In genomic region chr11:12263141-12263693, GRCh38 we compare ENCODE assay signal across 21 cellular contexts.
DNase-seq lines count a peak whose midpoint lies in the region; ATAC-seq, FAIRE-seq and TF ChIP-seq lines count a peak whose summit lies in the region.
"Had no signal": no experiment of that assay in that cellular context is flagged by ENCODE, and none has a peak within 500 bp of the region (broad histone marks: within the 10 kb centered on the region; RNA-seq: fewer than 3 reads in every experiment).

No MANE protein-coding gene starts in this region.

- TF ChIP-seq CTCF in HepG2 (CRISPR knock-in tag; IDR thresholded peaks at IDR 0.05) (no peak), right lobe of liver (IDR thresholded peaks at IDR 0.05) (no peak), bronchial epithelial cell (IDR thresholded peaks at IDR 0.05; ENCODE audit: insufficient read depth, low read length, severe bottlenecking) (no peak), hepatocyte (IDR thresholded peaks at IDR 0.05; ENCODE audit: poor library complexity) (no peak), lower leg skin (IDR thresholded peaks at IDR 0.05) (no peak)

- H3K9ac ChIP-seq in HepG2 (ENCODE audit: insufficient read depth, low read depth, low read length), result no peak overlapping the region

- WGBS in HepG2 (ENCODE audit: low lambda C conversion rate), result 13% methylated on average over 5 of the region's 11 CpGs
- 89% methylated on average over 9 of the region's 11 CpGs for WGBS in right lobe of liver (ENCODE audit: insufficient coverage, low coverage, low lambda C conversion rate, missing lambda C conversion rate)
- 49% methylated on average over 11 of the region's 11 CpGs for WGBS in hepatocyte (ENCODE audit: low lambda C conversion rate, missing lambda C conversion rate)
- WGBS in lower leg skin, 2 donors, result 67 to 75% methylated on average over 11 of the region's 11 CpGs

- H3K4me1 ChIP-seq in HepG2 (ENCODE audit: insufficient read depth, low read length) (peaks cover 14% of the 10 kb centered on the region), right lobe of liver (no peaks in the 10 kb centered on the region), hepatocyte (ENCODE audit: insufficient read depth) (peaks cover 28% of the 10 kb centered on the region)

- CTCF ChIA-PET in HepG2 (lab: Yijun Ruan, JAX; ENCODE audit: low intra/inter-chr PET ratio, low total read pairs), result no interaction called here

- FAIRE-seq in HepG2 (lab: Jason Lieb, UNC) (no peak), bronchial epithelial cell (lab: Jason Lieb, UNC) (no peak)
- FAIRE-seq: A204.1, urothelium cell line had no signal

- POLR2A ChIA-PET in HepG2 (lab: Yijun Ruan, JAX), result no interaction called here

- H3K79me2 ChIP-seq in HepG2 (ENCODE audit: insufficient read depth, low read length), result no peaks in the 10 kb centered on the region
- no peaks in the 10 kb centered on the region for H3K79me2 ChIP-seq in hepatocyte

- BruUV-seq in HepG2 (replicated peaks; lab: Mats Ljungman, UMichigan), result no TSS peak

- H3K4me2 ChIP-seq in HepG2 (ENCODE audit: low read depth, low read length), result no peak overlapping the region
- H3K4me2 ChIP-seq in hepatocyte, result peak overlapping the region; percentile 42

- no peak for ATAC-seq in HepG2
- no peak for ATAC-seq in right lobe of liver

- H3K36me3 ChIP-seq in HepG2 (replicated peaks in 1 of 2; ENCODE audit: control insufficient read depth in 1 of 2, insufficient read depth in 2 of 2, low read length in 2 of 2), result no peaks in the 10 kb centered on the region
- H3K36me3 ChIP-seq in right lobe of liver, result peaks cover 0 to 20% (median 6%) of the 10 kb centered on the region in 4 donors
- H3K36me3 ChIP-seq in bronchial epithelial cell (ENCODE audit: control insufficient read depth, insufficient read depth, low read length), result peaks cover 23% of the 10 kb centered on the region
- H3K36me3 ChIP-seq in hepatocyte (replicated peaks; ENCODE audit: insufficient read depth, low read depth), result no peaks in the 10 kb centered on the region

- no peak overlapping the region for H2AFZ ChIP-seq in HepG2 (ENCODE audit: low read length)
- H2AFZ ChIP-seq in hepatocyte, result no peak overlapping the region

- DNase-seq in HepG2 (ENCODE audit: low spot score) (no peak), right lobe of liver (no peak), bronchial epithelial cell (ENCODE audit: low read depth) (peak; percentile 34), hepatocyte (ENCODE audit: low spot score) (peak; percentile 75), lower leg skin (ENCODE audit: low spot score in 2 of 2) (no peak), NCI-H2107 treated with DMSO at 0.1 percent for 48 hours (lab: John Stamatoyannopoulos, UW; ENCODE audit: unreplicated experiment) (no peak), NCI-H748 (lab: John Stamatoyannopoulos, UW; ENCODE audit: unreplicated experiment) (no peak), DMS79 (lab: John Stamatoyannopoulos, UW) (no peak)
- DNase-seq: activated CD4-positive, CD25-positive, alpha-beta regulatory T cell treated with anti-CD3 and anti-CD28 coated beads, Interleukin-2, amount 50 U/mL, for 72 hours; effector CD4-positive, alpha-beta T cell; esophagus squamous epithelium; glutamatergic neuron; MG63; NCI-H1417 treated with DMSO at 0.1 percent for 48 hours; NCI-H2107; NCI-H69; retina; stimulated activated CD8-positive, alpha-beta memory T cell treated with anti-CD3 and anti-CD28 coated beads, Interleukin-4, amount 100 ng/mL, for 48 hours had no signal

- H3K27ac ChIP-seq in HepG2 (ENCODE audit: extremely low read length, insufficient read depth, low read length), result no peak overlapping the region
- no peak overlapping the region for H3K27ac ChIP-seq in right lobe of liver
- peak overlapping the region; percentile 92 for H3K27ac ChIP-seq in hepatocyte
- H3K27ac ChIP-seq: esophagus squamous epithelium had no signal

- no peaks in the 10 kb centered on the region for H3K9me2 ChIP-seq in hepatocyte (replicated peaks; ENCODE audit: insufficient read depth)

- no peaks in the 10 kb centered on the region for H3K9me3 ChIP-seq in HepG2 (ENCODE audit: low read length)
- H3K9me3 ChIP-seq in right lobe of liver, result no peaks in the 10 kb centered on the region
- H3K9me3 ChIP-seq in hepatocyte (ENCODE audit: low read depth), result no peaks in the 10 kb centered on the region
- H3K9me3 ChIP-seq: esophagus squamous epithelium, MG63 had no signal

- no peak for TF ChIP-seq RAD21 in HepG2 (CRISPR knock-in tag; IDR thresholded peaks at IDR 0.05)

- TF ChIP-seq EP300 in HepG2 (IDR thresholded peaks at IDR 0.05; ENCODE audit: low read depth in 2 of 2, low read length in 2 of 2), result no peak
- no peak for TF ChIP-seq EP300 in HepG2 (CRISPR knock-in tag; IDR thresholded peaks at IDR 0.05; ENCODE audit: borderline replicate concordance)

- H3K27me3 ChIP-seq in HepG2 (ENCODE audit: control insufficient read depth in 1 of 2, insufficient read depth in 2 of 2, low read length in 2 of 2) (no peaks in the 10 kb centered on the region), right lobe of liver (no peaks in the 10 kb centered on the region), bronchial epithelial cell (ENCODE audit: control insufficient read depth, insufficient read depth, low read length) (no peaks in the 10 kb centered on the region), hepatocyte (no peaks in the 10 kb centered on the region)
- H3K27me3 ChIP-seq: esophagus squamous epithelium, MG63 had no signal

- intact Hi-C loops in HepG2 (cut with micrococcal nuclease; ENCODE audit: unreplicated experiment) (no loop called here), right lobe of liver (cut with DNase I) (loop anchor here in 1 of 2 donors (5.0 kb wide), 1 partner anchor 746 kb away; no protein-coding TSS in a partner anchor), lower leg skin (cut with DNase I; ENCODE audit: low total_unique reads) (no loop called here)

- H3K4me3 ChIP-seq in HepG2 (replicated peaks in 1 of 3; ENCODE audit: insufficient read depth in 1 of 3, low read depth in 2 of 3, low read length in 3 of 3), result no peak overlapping the region
- H3K4me3 ChIP-seq in right lobe of liver, result no peak overlapping the region
- H3K4me3 ChIP-seq in bronchial epithelial cell (ENCODE audit: low read depth, low read length), result no peak overlapping the region
- H3K4me3 ChIP-seq in hepatocyte, result no peak overlapping the region
- H3K4me3 ChIP-seq in lower leg skin (ENCODE audit: low read depth, poor library complexity, severe bottlenecking), result no peak overlapping the region
- H3K4me3 ChIP-seq: esophagus squamous epithelium, lung, MG63 had no signal

- TF ChIP-seq POLR2A in HepG2 (IDR thresholded peaks at IDR 0.05; ENCODE audit: insufficient read depth in 1 of 2, low read depth in 2 of 2, low read length in 2 of 2), result no peak
- TF ChIP-seq POLR2A in right lobe of liver (IDR thresholded peaks at IDR 0.05), result no peak
- no peak for TF ChIP-seq POLR2A in lower leg skin (IDR thresholded peaks at IDR 0.05)

- H4K20me1 ChIP-seq in HepG2 (ENCODE audit: insufficient read depth, low read length), result no peaks in the 10 kb centered on the region
- no peaks in the 10 kb centered on the region for H4K20me1 ChIP-seq in hepatocyte (ENCODE audit: insufficient read depth, poor library complexity, severe bottlenecking)

- in situ Hi-C loops in HepG2 (cut with HindIII; ENCODE audit: extremely low pct_ligation_motif_present, low pct_unique_long_range_greater_than_20kb), result no loop called here

TF ChIP-seq in HepG2, 621 proteins besides CTCF, POLR2A, EP300 and RAD21:
- TF ChIP-seq ZNF770 (CRISPR knock-in tag; IDR thresholded peaks at IDR 0.05) (0 out of 2 replicates have a peak, but pooled peaks have one; percentile 37), JDP2 (CRISPR knock-in tag; IDR thresholded peaks at IDR 0.05; ENCODE audit: borderline replicate concordance) (no peak)
TF ChIP-seq in HepG2: peak in this region for 1.

Comparison
In these comparisons a context has a peak if more than half of its experiments do, and no peak if none do; other contexts are left out.
1. DNase-seq: peak in bronchial epithelial cell (single experiment) and hepatocyte (single experiment); none in HepG2 (single experiment), right lobe of liver (0 of 3), lower leg skin (0 of 2), NCI-H2107 treated with DMSO at 0.1 percent for 48 hours (single experiment), NCI-H748 (single experiment) and DMS79 (single experiment).